1 cellular context compared by ENCODE assay signal in genomic region chr14:35277179-35277578, GRCh38.
TF ChIP-seq lines count a peak whose summit lies in the region.

No MANE protein-coding gene starts in this region.

TF ChIP-seq in HepG2, 621 proteins besides CTCF, POLR2A, EP300 and RAD21 (continued from another document):
- TF ChIP-seq ATF7-NPFF (CRISPR knock-in tag; IDR thresholded peaks at IDR 0.05; ENCODE audit: low read depth), result no peak
- TF ChIP-seq HMGXB3 (CRISPR knock-in tag; IDR thresholded peaks at IDR 0.05; ENCODE audit: borderline replicate concordance), result no peak
- TF ChIP-seq FOXA1 (IDR thresholded peaks at IDR 0.05), result no peak
- TF ChIP-seq FOXA1 (CRISPR knock-in tag; IDR thresholded peaks at IDR 0.05), result 0 out of 2 replicates have a peak, but pooled peaks have one; percentile 40
- 0 out of 2 replicates have a peak, but pooled peaks have one; percentile 31 for TF ChIP-seq JUNB (CRISPR knock-in tag; IDR thresholded peaks at IDR 0.05; ENCODE audit: borderline replicate concordance)
- peak; percentile 43 for TF ChIP-seq RBM22 (optimal IDR thresholded peaks at IDR 0.05; ENCODE audit: low read length)
- peak; percentile 14; the same call in 1 of the 2 replicates for TF ChIP-seq FOSL2 (CRISPR knock-in tag; IDR thresholded peaks at IDR 0.05)
